ENCODE assay signal across 14 cellular contexts in genomic region chr3:184505479-184505878, GRCh38. TPM values are rescaled to one million over a fixed set of nuclear protein-coding genes. Genes with fewer than 3 reads are reported as not detected.
"Had no signal": no experiment of that assay in that cellular context is flagged by ENCODE, and none has a peak within 500 bp of the region (broad histone marks: within the 10 kb centered on the region; RNA-seq: fewer than 3 reads in every experiment).

No MANE protein-coding gene starts in this region.

- H3K4me1 Mint-ChIP-seq: central memory CD8-positive, alpha-beta T cell; natural killer cell; stimulated activated naive CD8-positive, alpha-beta T cell treated with anti-CD3 and anti-CD28 coated beads, Interleukin-15, amount 100 ng/mL, for 72 hours had no signal

- DNase-seq: activated CD4-positive, alpha-beta T cell treated with anti-CD3 and anti-CD28 coated beads, Interleukin-2, amount 50 U/mL, for 4 hours; activated CD4-positive, CD25-positive, alpha-beta regulatory T cell treated with anti-CD3 and anti-CD28 coated beads, Interleukin-2, amount 50 U/mL, for 72 hours; activated naive CD4-positive, alpha-beta T cell; activated T-cell treated with anti-CD3 and anti-CD28 coated beads for 4 hours; anterior cingulate cortex; brain microvascular endothelial cell; foreskin melanocyte; left ventricle myocardium superior; mesenchymal stem cell; natural killer cell; stimulated activated CD4-positive, alpha-beta T cell treated with anti-CD3 and anti-CD28 coated beads, Interleukin-1b, Interleukin-23, amount 100 ng/mL, for 48 hours; stimulated activated naive CD8-positive, alpha-beta T cell treated with anti-CD3 and anti-CD28 coated beads, Interleukin-15, amount 100 ng/mL, for 72 hours; upper lobe of left lung had no signal

- H3K4me3 Mint-ChIP-seq: central memory CD8-positive, alpha-beta T cell; natural killer cell; stimulated activated naive CD8-positive, alpha-beta T cell treated with anti-CD3 and anti-CD28 coated beads, Interleukin-15, amount 100 ng/mL, for 72 hours had no signal

- H3K36me3 Mint-ChIP-seq: natural killer cell had no signal

- H3K9me3 Mint-ChIP-seq: natural killer cell; stimulated activated naive CD8-positive, alpha-beta T cell treated with anti-CD3 and anti-CD28 coated beads, Interleukin-15, amount 100 ng/mL, for 72 hours had no signal

- H3K27ac Mint-ChIP-seq: natural killer cell; stimulated activated naive CD8-positive, alpha-beta T cell treated with anti-CD3 and anti-CD28 coated beads, Interleukin-15, amount 100 ng/mL, for 72 hours had no signal

RNA-seq across cellular contexts. Expression of gene EPHB3, which starts 56.1 kb away (rescaled TPM):
- total RNA-seq: natural killer cell had no signal
